8 cellular contexts compared by ENCODE assay signal in genomic region chr3:52001443-52001974, GRCh38. TPM values are rescaled to one million over a fixed set of nuclear protein-coding genes. Genes with fewer than 3 reads are reported as not detected.
DNase-seq lines count a peak whose midpoint lies in the region; ATAC-seq and TF ChIP-seq lines count a peak whose summit lies in the region.

No MANE protein-coding gene starts in this region.

- TF ChIP-seq CTCF in LNCaP clone FGC (IDR thresholded peaks at IDR 0.05; ENCODE audit: control insufficient read depth, extremely low read depth, insufficient read depth): peak; percentile 97
- peak; percentile 93 for TF ChIP-seq CTCF in cardiac muscle cell (IDR thresholded peaks at IDR 0.05; ENCODE audit: low read depth, low read length)

- no peaks in the 10 kb centered on the region for H3K27me3 ChIP-seq in cardiac muscle cell

- H3K9me3 Mint-ChIP-seq in activated naive CD4-positive, alpha-beta T cell treated with anti-CD3 and anti-CD28 coated beads, Interleukin-2, amount 10 ng/mL, durations not matched to agents 7 days and 5 days: no peaks in the 10 kb centered on the region

- H3K9me3 ChIP-seq in cardiac muscle cell (ENCODE audit: low read depth): no peaks in the 10 kb centered on the region

- H3K36me3 Mint-ChIP-seq in activated naive CD4-positive, alpha-beta T cell treated with anti-CD3 and anti-CD28 coated beads, Interleukin-2, amount 10 ng/mL, durations not matched to agents 7 days and 5 days: no peaks in the 10 kb centered on the region

- no peak overlapping the region for H3K27ac ChIP-seq in cardiac muscle cell

- peak; percentile 91 for DNase-seq in D341Med (ENCODE audit: low spot score)
- no peak for DNase-seq in LNCaP clone FGC (ENCODE audit: low read depth)
- DNase-seq in activated naive CD4-positive, alpha-beta T cell treated with anti-CD3 and anti-CD28 coated beads, Interleukin-2, amount 10 ng/mL, durations not matched to agents 7 days and 5 days: peak; percentile 92
- peak; percentile 65 to 90 for DNase-seq in cardiac muscle cell (ENCODE audit: low read depth in 1 of 2, low spot score in 1 of 2)
- DNase-seq in putamen (ENCODE audit: low spot score): peak; percentile 68

- peaks cover 23% of the 10 kb centered on the region for H3K4me1 ChIP-seq in cardiac muscle cell (ENCODE audit: low read depth)

- peaks cover 25% of the 10 kb centered on the region for H3K4me1 Mint-ChIP-seq in activated naive CD4-positive, alpha-beta T cell treated with anti-CD3 and anti-CD28 coated beads, Interleukin-2, amount 10 ng/mL, durations not matched to agents 7 days and 5 days

- H3K27ac Mint-ChIP-seq in activated naive CD4-positive, alpha-beta T cell treated with anti-CD3 and anti-CD28 coated beads, Interleukin-2, amount 10 ng/mL, durations not matched to agents 7 days and 5 days: no peak overlapping the region

- peaks cover 72% of the 10 kb centered on the region for H3K27me3 Mint-ChIP-seq in activated naive CD4-positive, alpha-beta T cell treated with anti-CD3 and anti-CD28 coated beads, Interleukin-2, amount 10 ng/mL, durations not matched to agents 7 days and 5 days

- H3K4me3 ChIP-seq in LNCaP clone FGC (ENCODE audit: low read depth, low read length) (no peak overlapping the region), cardiac muscle cell (no peak overlapping the region)

- no peaks in the 10 kb centered on the region for H3K36me3 ChIP-seq in cardiac muscle cell

- CTCF ChIA-PET in activated naive CD4-positive, alpha-beta T cell treated with anti-CD3 and anti-CD28 coated beads, Interleukin-2, amount 10 ng/mL, durations not matched to agents 7 days and 5 days (lab: Charles Lee): interaction anchor here (0.6 to 8.7 kb wide), 38 partner anchors 9 to 411 kb away, joined by 3 to 135 read pairs (median 3); partner anchors contain the start of genes ABHD14A and DUSP7

- no peak overlapping the region for H3K4me3 Mint-ChIP-seq in activated naive CD4-positive, alpha-beta T cell treated with anti-CD3 and anti-CD28 coated beads, Interleukin-2, amount 10 ng/mL, durations not matched to agents 7 days and 5 days

- peak; percentile 84 for ATAC-seq in GM21619 (IDR thresholded peaks at IDR 0.05; ENCODE audit: unreplicated experiment)
- ATAC-seq in SK-N-SH treated with all-trans-retinoic acid at 6 μM for 48 hours: peak; percentile 86
- no peak for ATAC-seq in GM18870 (IDR thresholded peaks at IDR 0.05; ENCODE audit: unreplicated experiment)

TF ChIP-seq in SK-N-SH treated with all-trans-retinoic acid at 6 μM for 48 hours, 23 proteins besides CTCF, POLR2A, EP300 and RAD21:
- TF ChIP-seq CSDC2 (CRISPR knock-in tag; IDR thresholded peaks at IDR 0.05) (no peak), TOX (CRISPR knock-in tag; IDR thresholded peaks at IDR 0.05; ENCODE audit: borderline replicate concordance) (no peak), ZFP3 (CRISPR knock-in tag; IDR thresholded peaks at IDR 0.05) (no peak), PPARA (CRISPR knock-in tag; IDR thresholded peaks at IDR 0.05; ENCODE audit: borderline replicate concordance) (no peak), ZNF70 (CRISPR knock-in tag; IDR thresholded peaks at IDR 0.05) (no peak), BACH2 (CRISPR knock-in tag; IDR thresholded peaks at IDR 0.05; ENCODE audit: borderline replicate concordance) (no peak), ZFP30 (CRISPR knock-in tag; IDR thresholded peaks at IDR 0.05) (no peak), ZNF565 (CRISPR knock-in tag; conservative IDR thresholded peaks at IDR 0.05; ENCODE audit: low read depth) (no peak), ARNTL (CRISPR knock-in tag; IDR thresholded peaks at IDR 0.05; ENCODE audit: borderline replicate concordance, low read depth) (no peak), ZC3H10 (CRISPR knock-in tag; IDR thresholded peaks at IDR 0.05) (no peak), RARB (CRISPR knock-in tag; IDR thresholded peaks at IDR 0.05) (no peak), ESRRG (CRISPR knock-in tag; IDR thresholded peaks at IDR 0.05) (no peak), GLIS3 (CRISPR knock-in tag; IDR thresholded peaks at IDR 0.05) (no peak), TCF4 (CRISPR knock-in tag; IDR thresholded peaks at IDR 0.05; ENCODE audit: borderline replicate concordance) (no peak; the same call in 1 of the 2 replicates)
- TF ChIP-seq, protein P1, sequence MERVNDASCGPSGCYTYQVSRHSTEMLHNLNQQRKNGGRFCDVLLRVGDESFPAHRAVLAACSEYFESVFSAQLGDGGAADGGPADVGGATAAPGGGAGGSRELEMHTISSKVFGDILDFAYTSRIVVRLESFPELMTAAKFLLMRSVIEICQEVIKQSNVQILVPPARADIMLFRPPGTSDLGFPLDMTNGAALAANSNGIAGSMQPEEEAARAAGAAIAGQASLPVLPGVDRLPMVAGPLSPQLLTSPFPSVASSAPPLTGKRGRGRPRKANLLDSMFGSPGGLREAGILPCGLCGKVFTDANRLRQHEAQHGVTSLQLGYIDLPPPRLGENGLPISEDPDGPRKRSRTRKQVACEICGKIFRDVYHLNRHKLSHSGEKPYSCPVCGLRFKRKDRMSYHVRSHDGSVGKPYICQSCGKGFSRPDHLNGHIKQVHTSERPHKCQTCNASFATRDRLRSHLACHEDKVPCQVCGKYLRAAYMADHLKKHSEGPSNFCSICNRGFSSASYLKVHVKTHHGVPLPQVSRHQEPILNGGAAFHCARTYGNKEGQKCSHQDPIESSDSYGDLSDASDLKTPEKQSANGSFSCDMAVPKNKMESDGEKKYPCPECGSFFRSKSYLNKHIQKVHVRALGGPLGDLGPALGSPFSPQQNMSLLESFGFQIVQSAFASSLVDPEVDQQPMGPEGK (CRISPR knock-in tag; IDR thresholded peaks at IDR 0.05; ENCODE audit: borderline replicate concordance): no peak
- TF ChIP-seq, protein P2, sequence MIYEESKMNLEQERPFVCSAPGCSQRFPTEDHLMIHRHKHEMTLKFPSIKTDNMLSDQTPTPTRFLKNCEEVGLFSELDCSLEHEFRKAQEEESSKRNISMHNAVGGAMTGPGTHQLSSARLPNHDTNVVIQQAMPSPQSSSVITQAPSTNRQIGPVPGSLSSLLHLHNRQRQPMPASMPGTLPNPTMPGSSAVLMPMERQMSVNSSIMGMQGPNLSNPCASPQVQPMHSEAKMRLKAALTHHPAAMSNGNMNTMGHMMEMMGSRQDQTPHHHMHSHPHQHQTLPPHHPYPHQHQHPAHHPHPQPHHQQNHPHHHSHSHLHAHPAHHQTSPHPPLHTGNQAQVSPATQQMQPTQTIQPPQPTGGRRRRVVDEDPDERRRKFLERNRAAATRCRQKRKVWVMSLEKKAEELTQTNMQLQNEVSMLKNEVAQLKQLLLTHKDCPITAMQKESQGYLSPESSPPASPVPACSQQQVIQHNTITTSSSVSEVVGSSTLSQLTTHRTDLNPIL (CRISPR knock-in tag; IDR thresholded peaks at IDR 0.05; ENCODE audit: low read depth): no peak

RNA-seq across cellular contexts. Expression of gene RPL29, which starts 5.8 kb away (rescaled TPM):
- 1,533 and 1,673 TPM in 2 replicates for total RNA-seq in cardiac muscle cell
- polyA plus RNA-seq in cardiac muscle cell: 844 and 941 TPM in 2 replicates

RNA-seq across cellular contexts. Expression of gene ACY1, which starts 18.2 kb away (rescaled TPM):
- total RNA-seq in cardiac muscle cell: 87.7 and 99.7 TPM in 2 replicates
- 116 and 125 TPM in 2 replicates for polyA plus RNA-seq in cardiac muscle cell

RNA-seq across cellular contexts. Expression of gene ABHD14A, which starts 26.6 kb away (rescaled TPM):
- 56.5 and 105 TPM in 2 replicates for total RNA-seq in cardiac muscle cell
- polyA plus RNA-seq in cardiac muscle cell: 95.9 and 104 TPM in 2 replicates

RNA-seq across cellular contexts. Expression of gene ABHD14B, which starts 27.7 kb away (rescaled TPM):
- 19.8 and 27.8 TPM in 2 replicates for total RNA-seq in cardiac muscle cell
- polyA plus RNA-seq in cardiac muscle cell: 23.3 and 29.9 TPM in 2 replicates

RNA-seq across cellular contexts. Expression of gene PCBP4, which starts 34.3 kb away (rescaled TPM):
- total RNA-seq in cardiac muscle cell: 151 and 226 TPM in 2 replicates
- 114 and 122 TPM in 2 replicates for polyA plus RNA-seq in cardiac muscle cell
